In genomic region chr1:217889401-217889800, GRCh38 we compare ENCODE assay signal across 11 cellular contexts.
A peak's percentile ranks its signal among the peaks of the same experiment; 100 is the strongest.
DNase-seq lines count a peak whose midpoint lies in the region; ATAC-seq and TF ChIP-seq lines count a peak whose summit lies in the region.
"Had no signal": no experiment of that assay in that cellular context is flagged by ENCODE, and none has a peak within 500 bp of the region (broad histone marks: within the 10 kb centered on the region; RNA-seq: fewer than 3 reads in every experiment).

No MANE protein-coding gene starts in this region.

- H3K27ac Mint-ChIP-seq in activated T-cell treated with anti-CD3 and anti-CD28 coated beads, Interleukin-2, amount 50 U/mL, for 24 hours, result no peak overlapping the region

- H3K9ac ChIP-seq in OCI-LY3 (ENCODE audit: low read length), result no peak overlapping the region

- H3K36me3 ChIP-seq in left ventricle myocardium inferior, result no peaks in the 10 kb centered on the region
- H3K36me3 ChIP-seq in OCI-LY3 (replicated peaks; ENCODE audit: low read depth, low read length), result no peaks in the 10 kb centered on the region
- H3K36me3 ChIP-seq in upper lobe of right lung, result no peaks in the 10 kb centered on the region
- no peaks in the 10 kb centered on the region for H3K36me3 ChIP-seq in effector memory CD4-positive, alpha-beta T cell (ENCODE audit: control insufficient read depth, insufficient read depth, low read length)
- H3K36me3 ChIP-seq: lower lobe of right lung had no signal

- H3K4me1 Mint-ChIP-seq in activated T-cell treated with anti-CD3 and anti-CD28 coated beads, Interleukin-2, amount 50 U/mL, for 24 hours (ENCODE audit: low read depth), result no peaks in the 10 kb centered on the region

- peaks cover 18% of the 10 kb centered on the region for H3K27me3 ChIP-seq in left ventricle myocardium inferior (ENCODE audit: low read depth)
- 0 out of 2 replicates have a peak, but pooled peaks cover 2% of the 10 kb centered on the region for H3K27me3 ChIP-seq in OCI-LY3 (ENCODE audit: low read depth, low read length)
- H3K27me3 ChIP-seq in upper lobe of right lung, result no peaks in the 10 kb centered on the region
- no peaks in the 10 kb centered on the region for H3K27me3 ChIP-seq in effector memory CD4-positive, alpha-beta T cell (replicated peaks; ENCODE audit: control insufficient read depth, insufficient read depth, low read length, poor library complexity, severe bottlenecking)

- TF ChIP-seq CTCF in left ventricle myocardium inferior (IDR thresholded peaks at IDR 0.05; ENCODE audit: borderline replicate concordance), result peak; percentile 47
- TF ChIP-seq CTCF in OCI-LY3 (IDR thresholded peaks at IDR 0.05; ENCODE audit: low read depth, low read length), result peak; percentile 18; the same call in 1 of the 2 replicates
- TF ChIP-seq CTCF in upper lobe of right lung (IDR thresholded peaks at IDR 0.05), result no peak

- H3K4me2 ChIP-seq in OCI-LY3 (ENCODE audit: low read length), result no peak overlapping the region

- no peaks in the 10 kb centered on the region for H3K4me1 ChIP-seq in left ventricle myocardium inferior
- peaks cover 25% of the 10 kb centered on the region for H3K4me1 ChIP-seq in OCI-LY3 (ENCODE audit: low read length)
- H3K4me1 ChIP-seq in upper lobe of right lung, result no peaks in the 10 kb centered on the region
- no peaks in the 10 kb centered on the region for H3K4me1 ChIP-seq in effector memory CD4-positive, alpha-beta T cell (ENCODE audit: control insufficient read depth, insufficient read depth, low read length, poor library complexity, severe bottlenecking)
- H3K4me1 ChIP-seq: lower lobe of right lung had no signal

- no peak for ATAC-seq in left ventricle myocardium superior
- ATAC-seq in upper lobe of right lung, result peak; percentile 22
- ATAC-seq in HG02610 (IDR thresholded peaks at IDR 0.05; ENCODE audit: unreplicated experiment), result no peak
- ATAC-seq: K562, lower lobe of right lung had no signal

- no peak overlapping the region for H3K4me3 ChIP-seq in left ventricle myocardium inferior
- no peak overlapping the region for H3K4me3 ChIP-seq in OCI-LY3 (ENCODE audit: low read length)
- no peak overlapping the region for H3K4me3 ChIP-seq in upper lobe of right lung
- H3K4me3 ChIP-seq in effector memory CD4-positive, alpha-beta T cell (ENCODE audit: insufficient read depth, low read depth, low read length, poor library complexity, severe bottlenecking), result no peak overlapping the region
- H3K4me3 ChIP-seq: K562, lower lobe of right lung had no signal

- H3K27ac ChIP-seq in left ventricle myocardium inferior (replicated peaks), result no peak overlapping the region
- no peak overlapping the region for H3K27ac ChIP-seq in OCI-LY3 (ENCODE audit: low read length)
- H3K27ac ChIP-seq in upper lobe of right lung, result no peak overlapping the region
- H3K27ac ChIP-seq in effector memory CD4-positive, alpha-beta T cell (ENCODE audit: insufficient read depth, low read length, poor library complexity, severe bottlenecking), result no peak overlapping the region
- H3K27ac ChIP-seq: lower lobe of right lung had no signal

- DNase-seq in left ventricle myocardium inferior (no peak), cardiac septum (ENCODE audit: low spot score) (no peak), left ventricle myocardium superior (peak; percentile 41), upper lobe of right lung (no peak)
- DNase-seq in activated T-cell treated with anti-CD3 and anti-CD28 coated beads, Interleukin-2, amount 50 U/mL, for 24 hours, result no peak
- DNase-seq in effector memory CD4-positive, alpha-beta T cell, result no peak
- DNase-seq: lower lobe of right lung, NCI-H2227 treated with DMSO at 0.1 percent for 48 hours had no signal

- H3K27me3 Mint-ChIP-seq in activated T-cell treated with anti-CD3 and anti-CD28 coated beads, Interleukin-2, amount 50 U/mL, for 24 hours, result no peaks in the 10 kb centered on the region

- intact Hi-C loops in left ventricle myocardium inferior (cut with micrococcal nuclease), result no loop called here
- intact Hi-C loops in cardiac septum (cut with DNase I), result no loop called here
- intact Hi-C loops in left ventricle myocardium superior (cut with micrococcal nuclease), result no loop called here
- intact Hi-C loops in upper lobe of right lung (cut with DNase I), result no loop called here

- H3K4me3 Mint-ChIP-seq in activated T-cell treated with anti-CD3 and anti-CD28 coated beads, Interleukin-2, amount 50 U/mL, for 24 hours, result no peak overlapping the region

- no peaks in the 10 kb centered on the region for H3K9me3 ChIP-seq in left ventricle myocardium inferior (replicated peaks)
- H3K9me3 ChIP-seq in OCI-LY3 (ENCODE audit: insufficient read depth, low read length), result no peaks in the 10 kb centered on the region
- peaks cover 4% of the 10 kb centered on the region for H3K9me3 ChIP-seq in upper lobe of right lung
- no peaks in the 10 kb centered on the region for H3K9me3 ChIP-seq in effector memory CD4-positive, alpha-beta T cell (ENCODE audit: control insufficient read depth, low read length)
- H3K9me3 ChIP-seq: lower lobe of right lung had no signal

- peaks cover 6% of the 10 kb centered on the region for H3K9me3 Mint-ChIP-seq in activated T-cell treated with anti-CD3 and anti-CD28 coated beads, Interleukin-2, amount 50 U/mL, for 24 hours

- H2AFZ ChIP-seq in OCI-LY3 (ENCODE audit: low read depth, low read length), result no peak overlapping the region

- H3K36me3 Mint-ChIP-seq in activated T-cell treated with anti-CD3 and anti-CD28 coated beads, Interleukin-2, amount 50 U/mL, for 24 hours (ENCODE audit: low read depth), result no peaks in the 10 kb centered on the region

- H3K79me2 ChIP-seq in OCI-LY3 (ENCODE audit: low read length), result no peaks in the 10 kb centered on the region

- H4K20me1 ChIP-seq in OCI-LY3 (ENCODE audit: insufficient read depth, low read length), result no peaks in the 10 kb centered on the region
